Comparison of ENCODE assay signal across 21 cellular contexts in the genomic region with DNA sequence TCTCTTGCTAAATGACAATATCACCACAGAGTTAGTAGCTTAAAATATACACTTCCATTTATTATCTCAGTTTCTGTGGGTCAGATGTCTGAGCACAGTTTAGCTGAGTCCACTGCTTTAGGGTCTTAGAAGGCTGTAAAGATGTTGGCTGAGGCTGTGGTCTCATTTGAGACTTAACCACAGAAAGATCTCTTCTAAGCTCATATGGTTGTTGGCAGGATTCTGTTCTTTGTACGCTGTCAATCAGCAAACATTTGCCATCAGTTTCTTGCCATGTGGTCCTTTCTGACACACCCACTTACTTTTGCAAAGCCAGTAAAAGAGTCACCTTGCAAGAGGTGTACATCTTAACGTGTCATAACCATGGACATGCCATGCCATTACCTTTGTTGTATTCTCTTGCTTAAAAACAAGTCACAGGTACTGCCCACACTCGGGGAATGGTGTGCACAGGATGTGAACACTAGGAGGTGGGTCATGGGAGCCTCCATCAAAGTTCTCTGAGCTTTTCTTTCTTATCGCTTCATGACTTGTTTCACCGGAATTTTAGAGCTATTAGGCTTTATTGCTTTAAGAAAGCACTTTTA. TPM values are rescaled to one million over a fixed set of nuclear protein-coding genes. Genes with fewer than 3 reads are reported as not detected.
DNase-seq lines count a peak whose midpoint lies in the region; ATAC-seq, FAIRE-seq and TF ChIP-seq lines count a peak whose summit lies in the region.
"Had no signal": no experiment of that assay in that cellular context is flagged by ENCODE, and none has a peak within 500 bp of the region (broad histone marks: within the 10 kb centered on the region; RNA-seq: fewer than 3 reads in every experiment).

No MANE protein-coding gene starts in this region.

- H3K4me3 Mint-ChIP-seq in activated T-cell treated with anti-CD3 and anti-CD28 coated beads, Interleukin-2, amount 50 U/mL, for 72 hours, result no peak overlapping the region
- H3K4me3 Mint-ChIP-seq in T-helper 17 cell, result peak overlapping the region; percentile 42
- H3K4me3 Mint-ChIP-seq: activated naive CD4-positive, alpha-beta T cell treated with anti-CD3 and anti-CD28 coated beads, Interleukin-2, amount 10 ng/mL, durations not matched to agents 7 days and 5 days; H9; stimulated activated naive CD8-positive, alpha-beta T cell treated with anti-CD3 and anti-CD28 coated beads, Interleukin-15, Interleukin-2, amounts not matched to agents 100 ng/mL and 50 ng/mL, for 24 hours; T-helper 1 cell treated with Interleukin-12 subunit alpha and Interleukin-12 subunit beta and Interleukin-4 antibody, amounts not matched to agents 30 μg/mL and 1 μg/mL, for 36 hours had no signal

- H3K27me3 ChIP-seq in keratinocyte (ENCODE audit: control insufficient read depth, extremely low read depth, insufficient read depth, low read length), result no peaks in the 10 kb centered on the region
- H3K27me3 ChIP-seq: ascending aorta, cardiac muscle cell had no signal

- peak; percentile 19 to 56 for ATAC-seq in activated T-cell treated with anti-CD3 and anti-CD28 coated beads, Interleukin-2, amount 50 U/mL, for 72 hours (replicated peaks in 1 of 2)
- ATAC-seq in T-helper 17 cell, result peak; percentile 21
- ATAC-seq in stimulated activated naive CD8-positive, alpha-beta T cell treated with anti-CD3 and anti-CD28 coated beads, Interleukin-15, Interleukin-2, amounts not matched to agents 100 U/mL and 50 U/mL, for 24 hours, result peak; percentile 23
- ATAC-seq in GM19397 (IDR thresholded peaks at IDR 0.05; ENCODE audit: unreplicated experiment), result no peak

- no peak for TF ChIP-seq CTCF in keratinocyte (optimal IDR thresholded peaks at IDR 0.05 in 1 of 3, IDR thresholded peaks at IDR 0.05 in 1 of 3, conservative IDR thresholded peaks at IDR 0.05 in 1 of 3; ENCODE audit: extremely low read depth in 1 of 3, insufficient read depth in 2 of 3, low read length in 3 of 3)

- H3K27ac ChIP-seq in keratinocyte (ENCODE audit: control insufficient read depth, insufficient read depth, low read length), result no peak overlapping the region
- H3K27ac ChIP-seq: ascending aorta, cardiac muscle cell, prostate gland had no signal

- peaks cover 0 to 3% of the 10 kb centered on the region in 2 donors for H3K9me3 Mint-ChIP-seq in activated T-cell treated with anti-CD3 and anti-CD28 coated beads, Interleukin-2, amount 50 U/mL, for 72 hours
- H3K9me3 Mint-ChIP-seq: activated naive CD4-positive, alpha-beta T cell treated with anti-CD3 and anti-CD28 coated beads, Interleukin-2, amount 10 ng/mL, durations not matched to agents 7 days and 5 days; H9; T-helper 1 cell treated with Interleukin-12 subunit alpha and Interleukin-12 subunit beta and Interleukin-4 antibody, amounts not matched to agents 30 μg/mL and 1 μg/mL, for 36 hours had no signal

- peaks cover 8% of the 10 kb centered on the region for H3K4me1 ChIP-seq in keratinocyte (ENCODE audit: control insufficient read depth, extremely low read depth, insufficient read depth, low read length)
- H3K4me1 ChIP-seq: prostate gland had no signal

- peak; percentile 44 for FAIRE-seq in keratinocyte (lab: Jason Lieb, UNC)
- FAIRE-seq: A204.1 had no signal

- H3K4me1 Mint-ChIP-seq in activated T-cell treated with anti-CD3 and anti-CD28 coated beads, Interleukin-2, amount 50 U/mL, for 72 hours (ENCODE audit: low read depth), result peaks cover 73% of the 10 kb centered on the region
- H3K4me1 Mint-ChIP-seq in T-helper 17 cell, result peaks cover 67% of the 10 kb centered on the region

- no peak overlapping the region for H3K9ac ChIP-seq in keratinocyte (ENCODE audit: control insufficient read depth, extremely low read depth, insufficient read depth, low read length)

- peaks cover 15% of the 10 kb centered on the region for H4K20me1 ChIP-seq in keratinocyte (ENCODE audit: control insufficient read depth, extremely low read depth, insufficient read depth, low read length)

- H2AFZ ChIP-seq in keratinocyte (ENCODE audit: control insufficient read depth, low read length), result no peak overlapping the region

- no peaks in the 10 kb centered on the region for H3K36me3 ChIP-seq in keratinocyte (ENCODE audit: control insufficient read depth in 2 of 2, extremely low read depth in 1 of 2, insufficient read depth in 2 of 2, low read length in 2 of 2)
- H3K36me3 ChIP-seq: ascending aorta, cardiac muscle cell, prostate gland had no signal

- no peak overlapping the region for H3K27ac Mint-ChIP-seq in activated T-cell treated with anti-CD3 and anti-CD28 coated beads, Interleukin-2, amount 50 U/mL, for 72 hours
- H3K27ac Mint-ChIP-seq in T-helper 17 cell, result no peak overlapping the region
- H3K27ac Mint-ChIP-seq: activated naive CD4-positive, alpha-beta T cell treated with anti-CD3 and anti-CD28 coated beads, Interleukin-2, amount 10 ng/mL, durations not matched to agents 7 days and 5 days; stimulated activated naive CD8-positive, alpha-beta T cell treated with anti-CD3 and anti-CD28 coated beads, Interleukin-15, Interleukin-2, amounts not matched to agents 100 ng/mL and 50 ng/mL, for 24 hours had no signal

- dilution Hi-C loops in keratinocyte (cut with MboI; ENCODE audit: extremely low pct_ligation_motif_present, low sequenced_read_pairs), result no loop called here

- H3K79me2 ChIP-seq in keratinocyte (ENCODE audit: control insufficient read depth, insufficient read depth, low read length), result peaks cover 99% of the 10 kb centered on the region

- no peak for DNase-seq in activated T-cell treated with anti-CD3 and anti-CD28 coated beads, Interleukin-2, amount 50 U/mL, for 72 hours
- no peak for DNase-seq in activated T-cell treated with anti-CD3 and anti-CD28 coated beads, Interleukin-2, amount 50 U/mL, for 1 hour
- no peak for DNase-seq in T-helper 17 cell
- no peak for DNase-seq in keratinocyte (ENCODE audit: low read depth, low spot score)
- no peak for DNase-seq in stimulated activated naive CD8-positive, alpha-beta T cell treated with anti-CD3 and anti-CD28 coated beads, Interleukin-15, Interleukin-2, amounts not matched to agents 100 U/mL and 50 U/mL, for 24 hours
- DNase-seq in NCI-H1417 (lab: John Stamatoyannopoulos, UW), result no peak
- DNase-seq in stimulated activated CD4-positive, alpha-beta T cell treated with anti-CD3 and anti-CD28 coated beads, Interleukin-4, amount 100 ng/mL, for 24 hours, result no peak
- DNase-seq: activated CD8-positive, alpha-beta memory T cell treated with anti-CD3 and anti-CD28 coated beads for 24 hours; activated naive CD4-positive, alpha-beta T cell treated with anti-CD3 and anti-CD28 coated beads, Interleukin-2, amount 10 ng/mL, durations not matched to agents 7 days and 5 days; cortex of kidney; H9; NCI-H1694 treated with DMSO at 0.1 percent for 48 hours; nucleus accumbens; stimulated activated CD4-positive, alpha-beta T cell treated with anti-CD3 and anti-CD28 coated beads, Interleukin-15, amount 100 ng/mL, for 24 hours had no signal

- H3K9me3 ChIP-seq in T-helper 17 cell (ENCODE audit: control insufficient read depth, low read length, poor library complexity, severe bottlenecking) (no peaks in the 10 kb centered on the region), keratinocyte (ENCODE audit: control insufficient read depth, low read depth, low read length) (no peaks in the 10 kb centered on the region)
- H3K9me3 ChIP-seq: ascending aorta, prostate gland had no signal

- peaks cover 5 to 7% of the 10 kb centered on the region in 2 donors for H3K36me3 Mint-ChIP-seq in activated T-cell treated with anti-CD3 and anti-CD28 coated beads, Interleukin-2, amount 50 U/mL, for 72 hours (ENCODE audit: insufficient read depth in 2 of 2)
- H3K36me3 Mint-ChIP-seq in T-helper 17 cell (ENCODE audit: low read depth), result no peaks in the 10 kb centered on the region

- H3K4me2 ChIP-seq in keratinocyte (ENCODE audit: control insufficient read depth, extremely low read depth, insufficient read depth, low read depth, low read length), result no peak overlapping the region

- peaks cover 4% of the 10 kb centered on the region for H3K9me1 ChIP-seq in keratinocyte (ENCODE audit: control insufficient read depth, extremely low read depth, insufficient read depth, low read length)

- H3K4me3 ChIP-seq in keratinocyte (ENCODE audit: control insufficient read depth in 2 of 3, extremely low read depth in 1 of 3, insufficient read depth in 2 of 3, low read depth in 1 of 3, low read length in 3 of 3), result no peak overlapping the region
- H3K4me3 ChIP-seq: ascending aorta, cardiac muscle cell, prostate gland had no signal

- no peaks in the 10 kb centered on the region for H3K27me3 Mint-ChIP-seq in activated T-cell treated with anti-CD3 and anti-CD28 coated beads, Interleukin-2, amount 50 U/mL, for 72 hours (ENCODE audit: low read depth)
- H3K27me3 Mint-ChIP-seq in T-helper 17 cell, result no peaks in the 10 kb centered on the region
- H3K27me3 Mint-ChIP-seq: activated naive CD4-positive, alpha-beta T cell treated with anti-CD3 and anti-CD28 coated beads, Interleukin-2, amount 10 ng/mL, durations not matched to agents 7 days and 5 days; stimulated activated naive CD8-positive, alpha-beta T cell treated with anti-CD3 and anti-CD28 coated beads, Interleukin-15, Interleukin-2, amounts not matched to agents 100 ng/mL and 50 ng/mL, for 24 hours had no signal

RNA-seq across cellular contexts. Expression of gene DYRK1A, which starts 18.7 kb away (rescaled TPM):
- total RNA-seq in activated T-cell treated with anti-CD3 and anti-CD28 coated beads, Interleukin-2, amount 50 U/mL, for 72 hours, result 10 to 100 TPM; 82.9 to 85.0 TPM
- total RNA-seq in T-helper 17 cell, result 100 to 1,000 TPM; 123 to 149 TPM
- polyA plus RNA-seq in keratinocyte, result 25.3 to 31.1 TPM (median 30.5 TPM) in 3 replicates
- polyA plus RNA-seq in keratinocyte (2011; ENCODE audit: low read depth), result 22.5 TPM
- 13.7 and 20.2 TPM in 2 replicates for polyA plus RNA-seq in keratinocyte (2011; cell fraction: cytosol; rRNA removed)
- polyA plus RNA-seq in keratinocyte (2011; cell fraction: nucleus; rRNA removed), result 59.4 and 61.5 TPM in 2 replicates
- 13.5 and 17.6 TPM in 2 replicates for polyA plus RNA-seq in keratinocyte (2012; ENCODE audit: low replicate concordance)
- 74.5 to 95.9 TPM (median 91.2 TPM) in 3 replicates for polyA minus RNA-seq in keratinocyte
- 24.9 TPM for polyA minus RNA-seq in keratinocyte (2011; cell fraction: cytosol; rRNA and poly(A)+ RNA removed)
- polyA minus RNA-seq in keratinocyte (2011; cell fraction: nucleus; rRNA and poly(A)+ RNA removed), result 49.5 and 82.0 TPM in 2 replicates
